1 cellular context compared by ENCODE assay signal in the genomic region with DNA sequence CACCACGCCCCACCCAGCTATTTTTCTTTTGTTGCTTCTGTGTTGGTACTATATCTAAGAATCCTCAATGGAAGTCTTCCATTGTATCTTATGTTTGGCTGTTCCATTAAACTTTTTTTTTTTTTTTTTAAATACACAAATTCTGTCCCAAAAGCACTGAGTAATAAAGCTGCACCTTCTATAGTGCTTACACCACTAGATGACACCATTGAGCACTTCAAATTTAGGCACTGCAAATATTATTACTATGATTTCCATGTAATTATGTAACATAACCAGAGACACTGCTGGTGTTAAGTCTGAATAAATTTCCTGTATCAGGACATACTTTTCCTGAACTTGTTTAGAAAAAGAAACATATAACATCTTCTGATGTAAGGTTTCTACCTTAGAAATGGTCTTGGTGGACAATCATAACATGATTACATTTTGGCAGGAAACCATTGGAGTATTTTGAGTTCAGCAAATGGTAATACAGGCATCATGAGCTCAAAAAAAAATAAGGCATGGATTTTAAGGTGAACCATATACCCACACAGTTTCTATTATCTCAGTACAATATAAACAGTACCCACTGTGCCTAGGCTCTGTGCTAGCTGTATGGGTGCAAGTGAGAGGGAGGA.
TF ChIP-seq lines count a peak whose summit lies in the region.

No MANE protein-coding gene starts in this region.

TF ChIP-seq in GM23338, 12 proteins besides CTCF, POLR2A, EP300 and RAD21 (continued from another document):
- TF ChIP-seq, protein P1, sequence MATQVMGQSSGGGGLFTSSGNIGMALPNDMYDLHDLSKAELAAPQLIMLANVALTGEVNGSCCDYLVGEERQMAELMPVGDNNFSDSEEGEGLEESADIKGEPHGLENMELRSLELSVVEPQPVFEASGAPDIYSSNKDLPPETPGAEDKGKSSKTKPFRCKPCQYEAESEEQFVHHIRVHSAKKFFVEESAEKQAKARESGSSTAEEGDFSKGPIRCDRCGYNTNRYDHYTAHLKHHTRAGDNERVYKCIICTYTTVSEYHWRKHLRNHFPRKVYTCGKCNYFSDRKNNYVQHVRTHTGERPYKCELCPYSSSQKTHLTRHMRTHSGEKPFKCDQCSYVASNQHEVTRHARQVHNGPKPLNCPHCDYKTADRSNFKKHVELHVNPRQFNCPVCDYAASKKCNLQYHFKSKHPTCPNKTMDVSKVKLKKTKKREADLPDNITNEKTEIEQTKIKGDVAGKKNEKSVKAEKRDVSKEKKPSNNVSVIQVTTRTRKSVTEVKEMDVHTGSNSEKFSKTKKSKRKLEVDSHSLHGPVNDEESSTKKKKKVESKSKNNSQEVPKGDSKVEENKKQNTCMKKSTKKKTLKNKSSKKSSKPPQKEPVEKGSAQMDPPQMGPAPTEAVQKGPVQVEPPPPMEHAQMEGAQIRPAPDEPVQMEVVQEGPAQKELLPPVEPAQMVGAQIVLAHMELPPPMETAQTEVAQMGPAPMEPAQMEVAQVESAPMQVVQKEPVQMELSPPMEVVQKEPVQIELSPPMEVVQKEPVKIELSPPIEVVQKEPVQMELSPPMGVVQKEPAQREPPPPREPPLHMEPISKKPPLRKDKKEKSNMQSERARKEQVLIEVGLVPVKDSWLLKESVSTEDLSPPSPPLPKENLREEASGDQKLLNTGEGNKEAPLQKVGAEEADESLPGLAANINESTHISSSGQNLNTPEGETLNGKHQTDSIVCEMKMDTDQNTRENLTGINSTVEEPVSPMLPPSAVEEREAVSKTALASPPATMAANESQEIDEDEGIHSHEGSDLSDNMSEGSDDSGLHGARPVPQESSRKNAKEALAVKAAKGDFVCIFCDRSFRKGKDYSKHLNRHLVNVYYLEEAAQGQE (IDR thresholded peaks at IDR 0.05; ENCODE audit: unreplicated experiment), result no peak
- TF ChIP-seq EZH2phosphoT487 (IDR thresholded peaks at IDR 0.05; ENCODE audit: unreplicated experiment) (no peak), CREB1 (CRISPR knock-in tag; IDR thresholded peaks at IDR 0.05; ENCODE audit: low read depth) (no peak), ETS1 (IDR thresholded peaks at IDR 0.05) (no peak), ZNF114 (CRISPR knock-in tag; IDR thresholded peaks at IDR 0.05) (no peak), JUNB (IDR thresholded peaks at IDR 0.05; ENCODE audit: unreplicated experiment) (no peak), ZNF331 (CRISPR knock-in tag; IDR thresholded peaks at IDR 0.05; ENCODE audit: low read depth) (no peak), EZH2 (IDR thresholded peaks at IDR 0.05; ENCODE audit: low read depth, unreplicated experiment) (no peak)
